ENCODE assay signal across 9 cellular contexts in genomic region chr5:138138949-138139775, GRCh38. TPM values are rescaled to one million over a fixed set of nuclear protein-coding genes. Genes with fewer than 3 reads are reported as not detected.
DNase-seq lines count a peak whose midpoint lies in the region; ATAC-seq, FAIRE-seq and TF ChIP-seq lines count a peak whose summit lies in the region.
"Had no signal": no experiment of that assay in that cellular context is flagged by ENCODE, and none has a peak within 500 bp of the region (broad histone marks: within the 10 kb centered on the region; RNA-seq: fewer than 3 reads in every experiment).

Gene NME5, minus strand, starts transcription at chr5:138139428. Its CDS starts 648 bp downstream, at chr5:138138780.

- no peak within 1 kb of the TSS for H2AK5ac ChIP-seq in H1 (ENCODE audit: low read depth, low read length)

- no peak within 1 kb of the TSS for H2BK120ac ChIP-seq in H1 (replicated peaks; ENCODE audit: low read depth, low read length)

- intact Hi-C loops in right lobe of liver (cut with DNase I): no loop called here
- intact Hi-C loops in lower leg skin (cut with DNase I; ENCODE audit: low total_unique reads): no loop called here

- H3K4me3 ChIP-seq in H1 (ENCODE audit: extremely low read depth in 1 of 4, insufficient read depth in 2 of 4, low read depth in 3 of 4, low read length in 4 of 4) (peak within 1 kb of the TSS; percentile 59 to 78 (median 66)), right lobe of liver (peak within 1 kb of the TSS in 1 of 3 donors; percentile 61), lower leg skin (ENCODE audit: low read depth, poor library complexity, severe bottlenecking) (no peak within 1 kb of the TSS)

- H2BK5ac ChIP-seq in H1 (ENCODE audit: low read depth, low read length): no peak within 1 kb of the TSS

- no peak within 1 kb of the TSS for H3K4ac ChIP-seq in H1 (replicated peaks; ENCODE audit: insufficient read length, low read depth, low read length)

- H4K91ac ChIP-seq in H1 (replicated peaks; ENCODE audit: insufficient read length, low read length): no peak within 1 kb of the TSS

- H4K5ac ChIP-seq in H1 (ENCODE audit: insufficient read length, low read depth, low read length): no peak within 1 kb of the TSS

- H2BK20ac ChIP-seq in H1 (ENCODE audit: low read length): no peak within 1 kb of the TSS

- H3K4me1 ChIP-seq in H1 (replicated peaks in 1 of 4; ENCODE audit: control insufficient read depth in 3 of 4, insufficient read depth in 4 of 4, low read length in 3 of 4) (no peaks in the 10 kb centered on the region; a peak in 1 of 7 replicates), right lobe of liver (no peaks in the 10 kb centered on the region)

- H3K36me3 ChIP-seq in H1 (ENCODE audit: control insufficient read depth in 2 of 4, insufficient read depth in 4 of 4, low read length in 3 of 4) (no peaks in the 10 kb centered on the region), right lobe of liver (no peaks in the 10 kb centered on the region)

- no peaks in the 10 kb centered on the region for H3K79me1 ChIP-seq in H1 (ENCODE audit: low read depth, low read length)

- ATAC-seq in right lobe of liver (peak; percentile 45 to 85 (median 65)), HG02623 (IDR thresholded peaks at IDR 0.05; ENCODE audit: unreplicated experiment) (no peak)

- TF ChIP-seq CTCF in H1 (IDR thresholded peaks at IDR 0.05; ENCODE audit: control extremely low read depth in 1 of 3, insufficient read depth in 1 of 3, low read depth in 1 of 3, low read length in 3 of 3): no peak
- TF ChIP-seq CTCF in right lobe of liver (IDR thresholded peaks at IDR 0.05): no peak
- no peak for TF ChIP-seq CTCF in lower leg skin (IDR thresholded peaks at IDR 0.05)

- TF ChIP-seq EP300 in H1 (IDR thresholded peaks at IDR 0.05; ENCODE audit: borderline replicate concordance in 1 of 2, low read depth in 2 of 2, low read length in 2 of 2): no peak

- DNase-seq in stimulated activated CD4-positive, alpha-beta T cell treated with anti-CD3 and anti-CD28 coated beads, Interleukin-15, amount 100 ng/mL, for 24 hours: peak; percentile 18
- DNase-seq in stimulated activated CD4-positive, alpha-beta T cell treated with anti-CD3 and anti-CD28 coated beads, Interleukin-1b, Interleukin-23, amount 100 ng/mL, for 48 hours: no peak
- DNase-seq in NCI-H524 treated with DMSO at 0.1 percent for 48 hours (lab: John Stamatoyannopoulos, UW): peak; percentile 22
- peak; percentile 43 to 83 for DNase-seq in H1 (ENCODE audit: low read depth in 1 of 2, low spot score in 2 of 2)
- DNase-seq in right lobe of liver: peak; percentile 23 to 71 (median 67)
- DNase-seq in superior temporal gyrus (ENCODE audit: extremely low spot score): peak; percentile 84
- no peak for DNase-seq in lower leg skin (ENCODE audit: low spot score in 2 of 2)

- no peaks in the 10 kb centered on the region for H3K79me2 ChIP-seq in H1 (ENCODE audit: control insufficient read depth in 1 of 2, insufficient read depth in 2 of 2, low read length in 2 of 2)

- no peak within 1 kb of the TSS for H2BK15ac ChIP-seq in H1 (ENCODE audit: low read length)

- H3K9me3 ChIP-seq in H1 (ENCODE audit: insufficient read depth in 2 of 2, low read depth in 1 of 2, low read length in 1 of 2) (no peaks in the 10 kb centered on the region), right lobe of liver (no peaks in the 10 kb centered on the region)

- peak within 1 kb of the TSS; percentile 91 for H2AFZ ChIP-seq in H1 (ENCODE audit: low read length)

- H2BK12ac ChIP-seq in H1 (ENCODE audit: low read depth, low read length): no peak within 1 kb of the TSS

- no peak within 1 kb of the TSS; a peak in 1 of 7 replicates for H3K9ac ChIP-seq in H1 (replicated peaks in 1 of 4; ENCODE audit: extremely low read depth in 1 of 4, low read depth in 3 of 4, low read length in 3 of 4)

- H3K4me2 ChIP-seq in H1 (ENCODE audit: insufficient read depth in 1 of 2, low read depth in 2 of 2, low read length in 2 of 2): peak within 1 kb of the TSS; percentile 64 to 73

- no peak within 1 kb of the TSS for H4K8ac ChIP-seq in H1 (ENCODE audit: extremely low read depth, insufficient read depth, low read length)

- H3K27me3 ChIP-seq in H1 (replicated peaks in 1 of 4; ENCODE audit: control insufficient read depth in 3 of 4, extremely low read depth in 1 of 4, insufficient read depth in 3 of 4, low read length in 3 of 4): no peaks in the 10 kb centered on the region
- H3K27me3 ChIP-seq in right lobe of liver: no peaks in the 10 kb centered on the region

- H3K18ac ChIP-seq in H1 (ENCODE audit: extremely low read depth, low read length): no peak within 1 kb of the TSS

- POLR2A ChIA-PET in H1 (lab: Charles Lee; ENCODE audit: partially characterized antibody): interaction anchor here (1.2 to 1.3 kb wide), 2 partner anchors 9 to 326 kb away, joined by 3 to 4 read pairs; partner anchors contain the start of gene EGR1

- H3K56ac ChIP-seq in H1 (replicated peaks; ENCODE audit: insufficient read length, low read depth, low read length): no peak within 1 kb of the TSS

- H4K20me1 ChIP-seq in H1 (replicated peaks in 1 of 2; ENCODE audit: control insufficient read depth in 1 of 2, insufficient read depth in 2 of 2, low read length in 2 of 2): no peaks in the 10 kb centered on the region

- H3K27ac ChIP-seq in H1 (ENCODE audit: low read depth, low read length) (no peak within 1 kb of the TSS), right lobe of liver (no peak within 1 kb of the TSS)

- H3K23me2 ChIP-seq in H1 (ENCODE audit: low read depth, low read length): peaks cover 4% of the 10 kb centered on the region; the same call in 1 of the 2 replicates

- WGBS in H1 (ENCODE audit: extremely low coverage in 1 of 2, insufficient coverage in 1 of 2, insufficient read length in 1 of 2, insufficient replicate concordance in 2 of 2, low coverage in 1 of 2, low lambda C conversion rate in 2 of 2, missing lambda C conversion rate in 1 of 2), 2 experiments: 13% methylated on average over 25 of the region's 31 CpGs; no CpG with 5 or more reads in 1 of the 2 experiments
- 8% methylated on average over 12 of the region's 31 CpGs for WGBS in right lobe of liver (ENCODE audit: insufficient coverage, low coverage, low lambda C conversion rate, missing lambda C conversion rate)
- WGBS in lower leg skin, 2 donors: 25 to 27% methylated on average over 16 to 31 of the region's 31 CpGs

- CTCF ChIA-PET in H1 (lab: Charles Lee; ENCODE audit: partially characterized antibody): interaction anchor here (0.6 to 2.8 kb wide), 7 partner anchors 23 to 221 kb away, joined by 3 to 10 read pairs (median 4); no protein-coding TSS in a partner anchor

- FAIRE-seq in H1 (lab: Jason Lieb, UNC): no peak
- FAIRE-seq: G401.6 had no signal

- H3K23ac ChIP-seq in H1 (ENCODE audit: insufficient read length): no peak within 1 kb of the TSS

- TF ChIP-seq RAD21 in H1 (IDR thresholded peaks at IDR 0.05 in 1 of 2, conservative IDR thresholded peaks at IDR 0.05 in 1 of 2; ENCODE audit: low read depth in 2 of 2, low read length in 2 of 2): no peak

- H3K14ac ChIP-seq in H1 (ENCODE audit: insufficient read length): no peak within 1 kb of the TSS

- no peak for TF ChIP-seq POLR2A in H1 (IDR thresholded peaks at IDR 0.05; ENCODE audit: control extremely low read depth in 1 of 2, low read depth in 2 of 2, low read length in 2 of 2)
- no peak for TF ChIP-seq POLR2A in right lobe of liver (IDR thresholded peaks at IDR 0.05)
- no peak for TF ChIP-seq POLR2A in lower leg skin (IDR thresholded peaks at IDR 0.05)

TF ChIP-seq in H1, 55 proteins besides CTCF, POLR2A, EP300 and RAD21 (continues in another document):
- TF ChIP-seq ZNF274 (IDR thresholded peaks at IDR 0.05; ENCODE audit: borderline replicate concordance, extremely low read depth, low read length): no peak
- no peak for TF ChIP-seq RNF2 (IDR thresholded peaks at IDR 0.05; ENCODE audit: borderline replicate concordance, low read depth, low read length, missing control alignments, poor library complexity, severe bottlenecking)
- TF ChIP-seq SIRT6 (IDR thresholded peaks at IDR 0.05; ENCODE audit: low read length): no peak
- no peak for TF ChIP-seq POU5F1 (IDR thresholded peaks at IDR 0.05; ENCODE audit: low read depth, low read length)
- TF ChIP-seq EZH2 (IDR thresholded peaks at IDR 0.05; ENCODE audit: low read depth, low read length, severe bottlenecking): no peak
- no peak for TF ChIP-seq CBX8 (IDR thresholded peaks at IDR 0.05; ENCODE audit: borderline replicate concordance, low read depth, low read length)
- TF ChIP-seq GABPA (IDR thresholded peaks at IDR 0.05; ENCODE audit: borderline replicate concordance, insufficient read depth, low read length): no peak
- no peak for TF ChIP-seq MAFK (IDR thresholded peaks at IDR 0.05; ENCODE audit: low read depth, low read length)
- TF ChIP-seq CEBPB (IDR thresholded peaks at IDR 0.05; ENCODE audit: low read depth, low read length): no peak
- TF ChIP-seq FOSL1 (IDR thresholded peaks at IDR 0.05; ENCODE audit: insufficient read depth, low read depth, low read length): no peak
- no peak for TF ChIP-seq CHD1 (IDR thresholded peaks at IDR 0.05; ENCODE audit: low read depth, low read length)
- no peak for TF ChIP-seq BACH1 (IDR thresholded peaks at IDR 0.05; ENCODE audit: low read length)
- TF ChIP-seq SRF (IDR thresholded peaks at IDR 0.05; ENCODE audit: low read depth, low read length): no peak
- no peak for TF ChIP-seq TBP (IDR thresholded peaks at IDR 0.05; ENCODE audit: low read depth, low read length)
- no peak for TF ChIP-seq RXRA (IDR thresholded peaks at IDR 0.05; ENCODE audit: insufficient read depth, low read depth, low read length)
- TF ChIP-seq CTBP2 (IDR thresholded peaks at IDR 0.05; ENCODE audit: borderline replicate concordance, insufficient read depth, insufficient read length, low read length): no peak
- TF ChIP-seq KDM1A (IDR thresholded peaks at IDR 0.05; ENCODE audit: borderline replicate concordance, low read length): no peak
- TF ChIP-seq PHF8 (conservative IDR thresholded peaks at IDR 0.05; ENCODE audit: low read depth, low read length): no peak
- no peak for TF ChIP-seq TAF7 (optimal IDR thresholded peaks at IDR 0.05; ENCODE audit: borderline replicate concordance, low read depth, low read length)
- no peak for TF ChIP-seq SUZ12 (IDR thresholded peaks at IDR 0.05; ENCODE audit: low read length)

RNA-seq across cellular contexts. Expression of gene NME5, which starts in this region (rescaled TPM):
- 0.63 and 0.89 TPM in 2 replicates for total RNA-seq in H1 (2021; fragmentation: NEBNext Ultra II Directional; extraction: Animal tissue kit (Norgen Biotek cat#: 25700))
- polyA plus RNA-seq in H1 (2011; rRNA removed): 0.46 and 0.48 TPM in 2 replicates
- 0.83 TPM for polyA plus RNA-seq in H1 (2011; cell fraction: cytosol; rRNA removed)
- polyA plus RNA-seq in H1 (2011; cell fraction: nucleus; rRNA removed): not detected
- 0.49 to 2.0 TPM (median 0.77 TPM) in 4 replicates for polyA plus RNA-seq in H1 (2012, experiment 1 of 2)
- 0.41 TPM for polyA plus RNA-seq in H1 (2012, experiment 2 of 2)
- polyA plus RNA-seq in H1 (2013, experiment 1 of 2): 0.79 TPM
- 0.87 TPM for polyA plus RNA-seq in H1 (2013, experiment 2 of 2)
- 0.51 TPM in 1 of 2 replicates, not detected in the other for polyA minus RNA-seq in H1 (2011; rRNA and poly(A)+ RNA removed)
- not detected for polyA minus RNA-seq in H1 (2011; cell fraction: cytosol; rRNA and poly(A)+ RNA removed)
- not detected for polyA minus RNA-seq in H1 (2011; cell fraction: nucleus; rRNA and poly(A)+ RNA removed)
- total RNA-seq in right lobe of liver: under 1 TPM in 3 of 6 experiments, not detected in 3; 0.22 to 0.32 (median 0.29) TPM
- total RNA-seq in lower leg skin: 1 to 10 TPM in 1 of 4 donors, under 1 TPM in 1, not detected in 2; 0.49 to 1.7 TPM

Comparison
In these comparisons a context has a peak if more than half of its experiments do, and no peak if none do; other contexts are left out.
1. DNase-seq: peak in stimulated activated CD4-positive, alpha-beta T cell treated with anti-CD3 and anti-CD28 coated beads, Interleukin-15, amount 100 ng/mL, for 24 hours (single experiment), NCI-H524 treated with DMSO at 0.1 percent for 48 hours (single experiment), H1 (2 of 2) and superior temporal gyrus (single experiment); none in stimulated activated CD4-positive, alpha-beta T cell treated with anti-CD3 and anti-CD28 coated beads, Interleukin-1b, Interleukin-23, amount 100 ng/mL, for 48 hours (single experiment) and lower leg skin (0 of 2).
2. Peak in DNase-seq and ATAC-seq in right lobe of liver; RNA of the gene not detected or under 1 TPM.